Comparison of ENCODE assay signal across 1 cellular context in the genomic region with DNA sequence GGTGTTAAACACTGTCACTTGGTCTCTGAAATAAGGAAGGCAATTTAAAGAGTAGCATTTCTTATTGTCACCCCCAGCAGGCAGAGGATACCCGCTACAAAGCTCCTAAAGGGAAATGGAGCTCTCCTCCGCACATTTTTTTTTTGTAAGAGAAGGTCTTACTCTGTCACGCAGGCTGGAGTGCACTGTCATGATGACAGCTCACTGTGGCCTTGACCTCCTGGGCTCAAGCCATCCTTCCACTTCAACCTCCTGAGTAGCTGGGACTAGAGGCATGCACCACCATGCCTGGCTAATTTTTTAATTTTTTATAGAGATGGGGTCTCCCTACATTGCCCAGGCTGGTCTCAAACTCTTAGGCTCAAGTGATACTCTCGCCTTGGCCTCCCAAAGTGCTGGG.
TF ChIP-seq lines count a peak whose summit lies in the region.

No MANE protein-coding gene starts in this region.

TF ChIP-seq in K562, 482 proteins besides CTCF, POLR2A, EP300 and RAD21 (continued from another document):
- TF ChIP-seq ZNF384 (IDR thresholded peaks at IDR 0.05; ENCODE audit: low read depth, low read length) = peak; percentile 45; the same call in 1 of the 2 replicates
- TF ChIP-seq DPF2 (IDR thresholded peaks at IDR 0.05) = peak; percentile 34; the same call in 1 of the 2 replicates
- TF ChIP-seq ZNF316 (IDR thresholded peaks at IDR 0.05) = peak; percentile 68
- no peak for TF ChIP-seq PHTF2 (CRISPR knock-in tag; IDR thresholded peaks at IDR 0.05)
- TF ChIP-seq ZNF507 (tag; conservative IDR thresholded peaks at IDR 0.05) = no peak
- peak; percentile 70 for TF ChIP-seq C11orf30 (IDR thresholded peaks at IDR 0.05; ENCODE audit: low read depth)
- TF ChIP-seq RBM14 (IDR thresholded peaks at IDR 0.05; ENCODE audit: borderline replicate concordance, insufficient read depth, low read depth, low read length) = no peak
- no peak for TF ChIP-seq GTF2F1 (IDR thresholded peaks at IDR 0.05; ENCODE audit: low read depth, low read length)
- TF ChIP-seq CREM (IDR thresholded peaks at IDR 0.05; ENCODE audit: low read depth) = peak; percentile 13; the same call in 1 of the 2 replicates
- TF ChIP-seq NR3C1 (CRISPR knock-in tag; IDR thresholded peaks at IDR 0.05) = no peak
- TF ChIP-seq ZNF140 (CRISPR knock-in tag; IDR thresholded peaks at IDR 0.05) = no peak
- no peak for TF ChIP-seq NR2C2 (CRISPR knock-in tag; IDR thresholded peaks at IDR 0.05)
- TF ChIP-seq NR2C2 (tag; IDR thresholded peaks at IDR 0.05) = peak; percentile 29; the same call in 1 of the 2 replicates
- no peak for TF ChIP-seq MAZ (CRISPR knock-in tag; conservative IDR thresholded peaks at IDR 0.05 in 1 of 2, IDR thresholded peaks at IDR 0.05 in 1 of 2)
- TF ChIP-seq ZNF695 (CRISPR knock-in tag; IDR thresholded peaks at IDR 0.05) = no peak
- TF ChIP-seq DMBX1 (CRISPR knock-in tag; IDR thresholded peaks at IDR 0.05; ENCODE audit: borderline replicate concordance) = no peak
- TF ChIP-seq MAFK (IDR thresholded peaks at IDR 0.05; ENCODE audit: low read length) = peak; percentile 61; the same call in 1 of the 2 replicates
- TF ChIP-seq MAFF (IDR thresholded peaks at IDR 0.05; ENCODE audit: low read length) = peak; percentile 56
- TF ChIP-seq, protein P1, sequence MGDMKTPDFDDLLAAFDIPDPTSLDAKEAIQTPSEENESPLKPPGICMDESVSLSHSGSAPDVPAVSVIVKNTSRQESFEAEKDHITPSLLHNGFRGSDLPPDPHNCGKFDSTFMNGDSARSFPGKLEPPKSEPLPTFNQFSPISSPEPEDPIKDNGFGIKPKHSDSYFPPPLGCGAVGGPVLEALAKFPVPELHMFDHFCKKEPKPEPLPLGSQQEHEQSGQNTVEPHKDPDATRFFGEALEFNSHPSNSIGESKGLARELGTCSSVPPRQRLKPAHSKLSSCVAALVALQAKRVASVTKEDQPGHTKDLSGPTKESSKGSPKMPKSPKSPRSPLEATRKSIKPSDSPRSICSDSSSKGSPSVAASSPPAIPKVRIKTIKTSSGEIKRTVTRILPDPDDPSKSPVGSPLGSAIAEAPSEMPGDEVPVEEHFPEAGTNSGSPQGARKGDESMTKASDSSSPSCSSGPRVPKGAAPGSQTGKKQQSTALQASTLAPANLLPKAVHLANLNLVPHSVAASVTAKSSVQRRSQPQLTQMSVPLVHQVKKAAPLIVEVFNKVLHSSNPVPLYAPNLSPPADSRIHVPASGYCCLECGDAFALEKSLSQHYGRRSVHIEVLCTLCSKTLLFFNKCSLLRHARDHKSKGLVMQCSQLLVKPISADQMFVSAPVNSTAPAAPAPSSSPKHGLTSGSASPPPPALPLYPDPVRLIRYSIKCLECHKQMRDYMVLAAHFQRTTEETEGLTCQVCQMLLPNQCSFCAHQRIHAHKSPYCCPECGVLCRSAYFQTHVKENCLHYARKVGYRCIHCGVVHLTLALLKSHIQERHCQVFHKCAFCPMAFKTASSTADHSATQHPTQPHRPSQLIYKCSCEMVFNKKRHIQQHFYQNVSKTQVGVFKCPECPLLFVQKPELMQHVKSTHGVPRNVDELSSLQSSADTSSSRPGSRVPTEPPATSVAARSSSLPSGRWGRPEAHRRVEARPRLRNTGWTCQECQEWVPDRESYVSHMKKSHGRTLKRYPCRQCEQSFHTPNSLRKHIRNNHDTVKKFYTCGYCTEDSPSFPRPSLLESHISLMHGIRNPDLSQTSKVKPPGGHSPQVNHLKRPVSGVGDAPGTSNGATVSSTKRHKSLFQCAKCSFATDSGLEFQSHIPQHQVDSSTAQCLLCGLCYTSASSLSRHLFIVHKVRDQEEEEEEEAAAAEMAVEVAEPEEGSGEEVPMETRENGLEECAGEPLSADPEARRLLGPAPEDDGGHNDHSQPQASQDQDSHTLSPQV (IDR thresholded peaks at IDR 0.05) = peak; percentile 82; the same call in 1 of the 2 replicates
- peak; percentile 68; the same call in 1 of the 2 replicates for TF ChIP-seq NFE2 (IDR thresholded peaks at IDR 0.05; ENCODE audit: low read depth)
- TF ChIP-seq TAL1 (IDR thresholded peaks at IDR 0.05) = no peak
- TF ChIP-seq ZNF324 (CRISPR knock-in tag; IDR thresholded peaks at IDR 0.05) = 0 out of 2 replicates have a peak, but pooled peaks have one; percentile 43
- TF ChIP-seq MAFG (tag; conservative IDR thresholded peaks at IDR 0.05) = peak; percentile 62
- TF ChIP-seq, protein P2, sequence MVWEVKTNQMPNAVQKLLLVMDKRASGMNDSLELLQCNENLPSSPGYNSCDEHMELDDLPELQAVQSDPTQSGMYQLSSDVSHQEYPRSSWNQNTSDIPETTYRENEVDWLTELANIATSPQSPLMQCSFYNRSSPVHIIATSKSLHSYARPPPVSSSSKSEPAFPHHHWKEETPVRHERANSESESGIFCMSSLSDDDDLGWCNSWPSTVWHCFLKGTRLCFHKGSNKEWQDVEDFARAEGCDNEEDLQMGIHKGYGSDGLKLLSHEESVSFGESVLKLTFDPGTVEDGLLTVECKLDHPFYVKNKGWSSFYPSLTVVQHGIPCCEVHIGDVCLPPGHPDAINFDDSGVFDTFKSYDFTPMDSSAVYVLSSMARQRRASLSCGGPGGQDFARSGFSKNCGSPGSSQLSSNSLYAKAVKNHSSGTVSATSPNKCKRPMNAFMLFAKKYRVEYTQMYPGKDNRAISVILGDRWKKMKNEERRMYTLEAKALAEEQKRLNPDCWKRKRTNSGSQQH (CRISPR knock-in tag; IDR thresholded peaks at IDR 0.05) = no peak
- TF ChIP-seq, protein P3, sequence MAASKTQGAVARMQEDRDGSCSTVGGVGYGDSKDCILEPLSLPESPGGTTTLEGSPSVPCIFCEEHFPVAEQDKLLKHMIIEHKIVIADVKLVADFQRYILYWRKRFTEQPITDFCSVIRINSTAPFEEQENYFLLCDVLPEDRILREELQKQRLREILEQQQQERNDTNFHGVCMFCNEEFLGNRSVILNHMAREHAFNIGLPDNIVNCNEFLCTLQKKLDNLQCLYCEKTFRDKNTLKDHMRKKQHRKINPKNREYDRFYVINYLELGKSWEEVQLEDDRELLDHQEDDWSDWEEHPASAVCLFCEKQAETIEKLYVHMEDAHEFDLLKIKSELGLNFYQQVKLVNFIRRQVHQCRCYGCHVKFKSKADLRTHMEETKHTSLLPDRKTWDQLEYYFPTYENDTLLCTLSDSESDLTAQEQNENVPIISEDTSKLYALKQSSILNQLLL (CRISPR knock-in tag; IDR thresholded peaks at IDR 0.05; ENCODE audit: borderline replicate concordance) = no peak
TF ChIP-seq in K562: peak in this region for 13.
